8 cellular contexts compared by ENCODE assay signal in the genomic region with DNA sequence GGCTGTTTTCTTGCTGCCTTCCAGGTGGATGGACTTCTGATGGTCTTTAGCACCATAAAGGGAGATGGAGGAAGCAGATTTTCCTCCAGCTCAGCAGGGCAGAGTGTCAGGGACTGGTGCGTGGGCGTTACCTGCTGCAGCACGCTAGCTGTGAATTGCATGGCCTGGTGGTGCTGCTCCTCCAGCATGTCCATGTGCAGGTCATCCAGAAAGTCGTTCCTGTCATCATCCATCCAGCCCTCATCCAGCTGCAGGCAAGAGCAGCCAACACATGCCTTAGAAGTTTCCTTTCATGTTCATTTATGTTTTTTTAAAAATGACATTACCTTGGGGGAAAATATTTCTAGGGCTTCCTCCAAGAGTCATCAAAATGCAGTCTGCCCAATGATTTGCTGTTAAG.
"Had no signal": no experiment of that assay in that cellular context is flagged by ENCODE, and none has a peak within 500 bp of the region (broad histone marks: within the 10 kb centered on the region; RNA-seq: fewer than 3 reads in every experiment).

No MANE protein-coding gene starts in this region.

- H3K27me3 Mint-ChIP-seq: IgD-negative memory B cell had no signal

- H3K4me2 ChIP-seq: GM23338 had no signal

- ATAC-seq: GM23338, HepG2, K562 had no signal

- H3K4me1 Mint-ChIP-seq: GM23338, H9, IgD-negative memory B cell had no signal

- H3K4me3 ChIP-seq: GM23338, K562 had no signal

- H3K27ac ChIP-seq: HL-60 had no signal

- H3K4me3 Mint-ChIP-seq: GM23338, H9, IgD-negative memory B cell had no signal

- H3K36me3 Mint-ChIP-seq: IgD-negative memory B cell had no signal

- DNase-seq: H9, HCEC 1CT, KG1 had no signal

- H3K27ac Mint-ChIP-seq: GM23338, H9, IgD-negative memory B cell had no signal

- H2AFZ ChIP-seq: GM23338 had no signal

- H3K9me3 Mint-ChIP-seq: GM23338, H9 had no signal
